In the genomic region with DNA sequence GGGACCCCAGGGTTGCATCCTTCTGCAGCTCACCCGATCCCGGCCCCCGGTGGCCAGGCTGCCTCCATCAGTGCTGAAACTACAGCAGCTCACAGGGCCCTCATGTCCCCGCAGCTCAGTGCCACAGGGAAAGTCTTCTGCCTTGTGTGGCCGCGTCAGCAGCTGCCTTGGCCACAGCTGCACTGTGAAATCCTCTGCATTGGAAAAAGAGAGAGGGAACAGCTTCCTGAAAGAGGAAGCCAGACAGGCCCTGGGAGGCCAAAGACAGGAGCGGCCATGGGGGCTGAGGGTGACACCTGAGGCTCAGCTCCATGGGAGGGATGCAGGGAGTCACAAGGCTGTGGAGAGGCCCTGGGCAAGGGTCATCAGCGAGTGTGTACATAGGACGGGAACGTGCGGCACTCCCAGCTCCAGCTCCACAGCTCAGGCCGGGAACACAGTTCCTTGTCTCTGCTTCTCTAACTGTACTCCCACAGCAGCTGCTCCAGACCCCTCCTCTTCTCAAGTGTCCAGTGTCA, we compare ENCODE assay signal across 15 cellular contexts.
"Had no signal": no experiment of that assay in that cellular context is flagged by ENCODE, and none has a peak within 500 bp of the region (broad histone marks: within the 10 kb centered on the region; RNA-seq: fewer than 3 reads in every experiment).

No MANE protein-coding gene starts in this region.

- H3K27me3 ChIP-seq: brain microvascular endothelial cell, esophagus muscularis mucosa, left lung, uterus had no signal

- H3K4me1 Mint-ChIP-seq: activated naive CD4-positive, alpha-beta T cell treated with anti-CD3 and anti-CD28 coated beads, Interleukin-2, amount 50 U/mL, for 24 hours; endodermal cell; stimulated activated naive CD8-positive, alpha-beta T cell treated with anti-CD3 and anti-CD28 coated beads, Interleukin-15, amount 100 ng/mL, for 72 hours had no signal

- ATAC-seq: left lung; sciatic nerve; stimulated activated naive CD8-positive, alpha-beta T cell treated with anti-CD3 and anti-CD28 coated beads, Interleukin-15, amount 100 ng/mL, for 72 hours had no signal

- H3K4me1 ChIP-seq: left lung, prostate gland, uterus had no signal

- H3K36me3 ChIP-seq: uterus had no signal

- H3K9me3 ChIP-seq: esophagus muscularis mucosa, left lung, prostate gland, thoracic aorta, uterus had no signal

- H3K27ac ChIP-seq: brain microvascular endothelial cell, esophagus muscularis mucosa, left lung, prostate gland, thoracic aorta, uterus had no signal

- DNase-seq: activated CD4-positive, alpha-beta T cell treated with anti-CD3 and anti-CD28 coated beads, Interleukin-2, amount 50 U/mL, for 1 hour; amygdala; brain microvascular endothelial cell; dermis blood vessel endothelial cell; endodermal cell; left lung; mesendoderm; stimulated activated CD4-positive, alpha-beta T cell treated with anti-CD3 and anti-CD28 coated beads, Interleukin-12 subunit alpha, Interleukin-12 subunit beta, amount 100 ng/mL, for 4 hours; stimulated activated naive CD8-positive, alpha-beta T cell treated with anti-CD3 and anti-CD28 coated beads, Interleukin-15, amount 100 ng/mL, for 72 hours; uterus had no signal

- H3K27ac Mint-ChIP-seq: activated naive CD4-positive, alpha-beta T cell treated with anti-CD3 and anti-CD28 coated beads, Interleukin-2, amount 50 U/mL, for 24 hours; endodermal cell had no signal

- H3K4me3 ChIP-seq: esophagus muscularis mucosa, left lung, prostate gland, thoracic aorta, uterus had no signal

- H3K27me3 Mint-ChIP-seq: activated naive CD4-positive, alpha-beta T cell treated with anti-CD3 and anti-CD28 coated beads, Interleukin-2, amount 50 U/mL, for 24 hours; stimulated activated naive CD8-positive, alpha-beta T cell treated with anti-CD3 and anti-CD28 coated beads, Interleukin-15, amount 100 ng/mL, for 72 hours had no signal

- H3K9me3 Mint-ChIP-seq: activated naive CD4-positive, alpha-beta T cell treated with anti-CD3 and anti-CD28 coated beads, Interleukin-2, amount 50 U/mL, for 24 hours; endodermal cell; stimulated activated naive CD8-positive, alpha-beta T cell treated with anti-CD3 and anti-CD28 coated beads, Interleukin-15, amount 100 ng/mL, for 72 hours had no signal

- H3K4me3 Mint-ChIP-seq: activated naive CD4-positive, alpha-beta T cell treated with anti-CD3 and anti-CD28 coated beads, Interleukin-2, amount 50 U/mL, for 24 hours; endodermal cell; stimulated activated naive CD8-positive, alpha-beta T cell treated with anti-CD3 and anti-CD28 coated beads, Interleukin-15, amount 100 ng/mL, for 72 hours had no signal
